20 cellular contexts compared by ENCODE assay signal in genomic region chr1:185626344-185626743, GRCh38.
DNase-seq lines count a peak whose midpoint lies in the region; ATAC-seq lines count a peak whose summit lies in the region.
"Had no signal": no experiment of that assay in that cellular context is flagged by ENCODE, and none has a peak within 500 bp of the region (broad histone marks: within the 10 kb centered on the region; RNA-seq: fewer than 3 reads in every experiment).

No MANE protein-coding gene starts in this region.

- no peaks in the 10 kb centered on the region for H3K9me3 ChIP-seq in T-helper 17 cell (ENCODE audit: control insufficient read depth, low read length, poor library complexity, severe bottlenecking)
- H3K9me3 ChIP-seq: A549; BE2C; BLaER1 treated with 17β-estradiol and CSF1 and Interleukin-3, amounts not matched to agents 10 nM and 100 nM had no signal

- no peaks in the 10 kb centered on the region for H3K27me3 Mint-ChIP-seq in T-helper 17 cell
- H3K27me3 Mint-ChIP-seq: CD4-positive, alpha-beta T cell; CD8-positive, alpha-beta memory T cell had no signal

- no peak for ATAC-seq in T-helper 17 cell
- ATAC-seq in stimulated activated effector memory CD8-positive, alpha-beta T cell treated with anti-CD3 and anti-CD28 coated beads, Interleukin-12 subunit alpha, Interleukin-12 subunit beta, amount 100 ng/mL, for 72 hours: no peak
- ATAC-seq: A549 had no signal

- no peak overlapping the region for H3K4me3 Mint-ChIP-seq in T-helper 17 cell
- H3K4me3 Mint-ChIP-seq in stimulated activated effector memory CD8-positive, alpha-beta T cell treated with anti-CD3 and anti-CD28 coated beads, Interleukin-12 subunit alpha, Interleukin-12 subunit beta, amount 100 ng/mL, for 72 hours: no peak overlapping the region
- H3K4me3 Mint-ChIP-seq: CD14-positive monocyte; CD4-positive, alpha-beta T cell; CD8-positive, alpha-beta memory T cell had no signal

- peak overlapping the region; percentile 32 for H3K27ac Mint-ChIP-seq in T-helper 17 cell
- peak overlapping the region; percentile 23 for H3K27ac Mint-ChIP-seq in stimulated activated effector memory CD8-positive, alpha-beta T cell treated with anti-CD3 and anti-CD28 coated beads, Interleukin-12 subunit alpha, Interleukin-12 subunit beta, amount 100 ng/mL, for 72 hours
- H3K27ac Mint-ChIP-seq: CD4-positive, alpha-beta T cell had no signal

- peaks cover 2% of the 10 kb centered on the region for H3K36me3 Mint-ChIP-seq in T-helper 17 cell (ENCODE audit: low read depth)
- no peaks in the 10 kb centered on the region for H3K36me3 Mint-ChIP-seq in stimulated activated effector memory CD8-positive, alpha-beta T cell treated with anti-CD3 and anti-CD28 coated beads, Interleukin-12 subunit alpha, Interleukin-12 subunit beta, amount 100 ng/mL, for 72 hours
- H3K36me3 Mint-ChIP-seq: CD14-positive monocyte; CD8-positive, alpha-beta memory T cell had no signal

- intact Hi-C loops in posterior cingulate gyrus (cut with DNase I): no loop called here

- peak; percentile 63 for DNase-seq in NCI-H2171 treated with DMSO at 0.1 percent for 48 hours (lab: John Stamatoyannopoulos, UW)
- no peak for DNase-seq in NCI-H2171 (lab: John Stamatoyannopoulos, UW)
- no peak for DNase-seq in T-helper 17 cell
- DNase-seq in stimulated activated effector memory CD8-positive, alpha-beta T cell treated with anti-CD3 and anti-CD28 coated beads, Interleukin-12 subunit alpha, Interleukin-12 subunit beta, amount 100 ng/mL, for 72 hours (ENCODE audit: low spot score in 2 of 2): no peak
- no peak for DNase-seq in NCI-H69 (lab: John Stamatoyannopoulos, UW)
- DNase-seq in posterior cingulate gyrus: no peak
- DNase-seq: 8988T; ACHN; AML-193; BE2C; CD4-positive, alpha-beta T cell; CD8-positive, alpha-beta memory T cell; DMS53; DMS79 treated with DMSO at 0.1 percent for 48 hours; GF-D8; H7; HCEC 1CT had no signal

- H3K4me1 Mint-ChIP-seq in T-helper 17 cell: peaks cover 2% of the 10 kb centered on the region
- H3K4me1 Mint-ChIP-seq in stimulated activated effector memory CD8-positive, alpha-beta T cell treated with anti-CD3 and anti-CD28 coated beads, Interleukin-12 subunit alpha, Interleukin-12 subunit beta, amount 100 ng/mL, for 72 hours: no peaks in the 10 kb centered on the region

- peaks cover 2% of the 10 kb centered on the region for H3K9me3 Mint-ChIP-seq in stimulated activated effector memory CD8-positive, alpha-beta T cell treated with anti-CD3 and anti-CD28 coated beads, Interleukin-12 subunit alpha, Interleukin-12 subunit beta, amount 100 ng/mL, for 72 hours
- H3K9me3 Mint-ChIP-seq: CD4-positive, alpha-beta T cell; CD8-positive, alpha-beta memory T cell had no signal
